In the genomic region with DNA sequence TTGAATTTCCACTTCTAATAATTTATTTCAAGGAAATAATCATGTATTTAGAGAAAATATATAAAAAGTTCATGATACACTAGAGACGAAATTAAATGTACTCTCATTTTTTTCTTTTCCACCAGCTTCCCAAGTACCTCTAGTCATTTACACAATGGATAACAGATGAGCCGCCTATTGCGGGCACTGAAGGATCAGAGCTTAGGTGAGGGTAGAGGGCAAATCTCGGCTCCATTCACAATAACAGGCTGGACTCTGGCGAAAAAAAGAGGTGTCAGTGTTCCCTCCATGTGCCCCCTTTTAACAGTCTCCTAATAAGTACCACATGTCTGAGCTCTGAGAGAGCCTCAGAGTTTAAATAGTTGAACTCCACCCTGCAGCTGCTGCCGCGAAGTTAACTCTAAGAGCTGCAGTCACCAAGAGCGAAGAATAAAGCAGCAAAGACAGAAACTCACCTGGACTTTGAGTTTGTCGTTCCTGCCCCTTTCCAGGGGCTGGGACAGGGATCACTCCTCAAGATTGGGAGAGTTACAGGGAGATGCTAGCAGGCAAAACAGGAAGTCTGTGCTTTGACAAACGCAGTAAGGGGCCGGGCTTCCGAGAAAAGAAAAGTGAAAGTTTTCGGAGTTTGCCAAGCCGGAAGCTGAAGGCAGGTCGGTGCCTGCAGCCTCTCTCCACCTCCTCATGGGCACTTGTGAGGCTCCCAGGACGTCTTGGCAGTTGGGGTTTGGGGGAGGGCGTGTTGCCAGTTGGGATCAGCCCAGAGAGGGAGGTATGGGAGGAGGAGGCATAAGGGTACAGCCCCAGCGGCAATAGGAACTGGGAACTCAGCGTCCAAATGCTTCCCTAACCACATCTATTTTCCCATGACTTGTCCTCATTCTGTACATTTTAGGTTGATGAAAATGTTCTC, we compare ENCODE assay signal across 8 cellular contexts. TPM values are rescaled to one million over a fixed set of nuclear protein-coding genes. Genes with fewer than 3 reads are reported as not detected.
A peak's percentile ranks its signal among the peaks of the same experiment; 100 is the strongest.
DNase-seq lines count a peak whose midpoint lies in the region; ATAC-seq, FAIRE-seq and TF ChIP-seq lines count a peak whose summit lies in the region.

Gene SP110 (minus strand): TSS at position 566 of the 913 bp plus-strand sequence. CDS start 3,057 bp downstream, outside the sequence.

- DNase-seq in GM19239 (ENCODE audit: insufficient read length, low spot score) = peak; percentile 49
- peak; percentile 53 for DNase-seq in SIG-M5 (lab: John Stamatoyannopoulos, UW)
- peak; percentile 77 for DNase-seq in activated naive CD4-positive, alpha-beta T cell treated with Interleukin-2 at 50 U/mL for 16 hours
- peak in 51 of 56 donors; percentile 6 to 74 (median 43) for DNase-seq in nucleus accumbens (lab: John Stamatoyannopoulos, UW)
- peak; percentile 74 for DNase-seq in superior temporal gyrus (ENCODE audit: extremely low spot score)

- H3K9ac ChIP-seq in BLaER1 treated with 17β-estradiol and CSF1 and Interleukin-3, amounts not matched to agents 10 nM and 100 nM = peak within 1 kb of the TSS; percentile 68 to 84 (median 79)

- H3K9me3 ChIP-seq in BLaER1 treated with 17β-estradiol and CSF1 and Interleukin-3, amounts not matched to agents 10 nM and 100 nM (replicated peaks in 1 of 11) = no peaks in the 10 kb centered on the region
- H3K9me3 ChIP-seq in gastroesophageal sphincter = no peaks in the 10 kb centered on the region

- WGBS in gastroesophageal sphincter (ENCODE audit: low coverage in 1 of 2), 2 donors = 1 to 2% methylated on average over 10 to 16 of the region's 19 CpGs

- ATAC-seq in HG03460 (IDR thresholded peaks at IDR 0.05; ENCODE audit: unreplicated experiment) = peak; percentile 87
- ATAC-seq in gastroesophageal sphincter = peak; percentile 91

- no peak for TF ChIP-seq CTCF in gastroesophageal sphincter (IDR thresholded peaks at IDR 0.05)

- TF ChIP-seq EP300 in gastroesophageal sphincter (IDR thresholded peaks at IDR 0.05) = no peak

- FAIRE-seq in GM19239 (lab: Jason Lieb, UNC) = peak; percentile 100

- H3K4me3 ChIP-seq in BLaER1 treated with 17β-estradiol and CSF1 and Interleukin-3, amounts not matched to agents 10 nM and 100 nM = peak within 1 kb of the TSS; percentile 62 to 79 (median 70)
- peak within 1 kb of the TSS; percentile 63 to 90 for H3K4me3 ChIP-seq in gastroesophageal sphincter

- TF ChIP-seq POLR2A in gastroesophageal sphincter (IDR thresholded peaks at IDR 0.05) = no peak

- H3K4me2 ChIP-seq in BLaER1 treated with 17β-estradiol and CSF1 and Interleukin-3, amounts not matched to agents 10 nM and 100 nM = peak within 1 kb of the TSS; percentile 71 to 93 (median 86)

- H3K27ac ChIP-seq in BLaER1 treated with 17β-estradiol and CSF1 and Interleukin-3, amounts not matched to agents 10 nM and 100 nM = peak within 1 kb of the TSS; percentile 56 to 88 (median 78); a peak in 21 of 22 replicates
- H3K27ac ChIP-seq in gastroesophageal sphincter = peak within 1 kb of the TSS; percentile 78 to 81 (median 79)

- H3K27me3 ChIP-seq in BLaER1 treated with 17β-estradiol and CSF1 and Interleukin-3, amounts not matched to agents 10 nM and 100 nM = no peaks in the 10 kb centered on the region
- no peaks in the 10 kb centered on the region for H3K27me3 ChIP-seq in gastroesophageal sphincter

- H4K20me1 ChIP-seq in BLaER1 treated with 17β-estradiol and CSF1 and Interleukin-3, amounts not matched to agents 10 nM and 100 nM = no peaks in the 10 kb centered on the region

- peaks cover 23 to 46% (median 35%) of the 10 kb centered on the region in 10 experiments for H3K4me1 ChIP-seq in BLaER1 treated with 17β-estradiol and CSF1 and Interleukin-3, amounts not matched to agents 10 nM and 100 nM
- peaks cover 0 to 37% (median 0%) of the 10 kb centered on the region in 3 donors for H3K4me1 ChIP-seq in gastroesophageal sphincter

- peaks cover 21 to 27% (median 22%) of the 10 kb centered on the region in 11 experiments for H3K36me3 ChIP-seq in BLaER1 treated with 17β-estradiol and CSF1 and Interleukin-3, amounts not matched to agents 10 nM and 100 nM
- peaks cover 0 to 23% of the 10 kb centered on the region in 2 donors for H3K36me3 ChIP-seq in gastroesophageal sphincter

RNA-seq across cellular contexts. Expression of gene SP110, which starts in this region (rescaled TPM):
- total RNA-seq in gastroesophageal sphincter = 10 to 100 TPM; 16.3 to 37.5 (median 19.2) TPM

Comparison
In these comparisons a context has a peak if more than half of its experiments do, and no peak if none do; other contexts are left out.
1. Peak in every context shown above with its lines: DNase-seq, ATAC-seq, H3K4me3 ChIP-seq and H3K27ac ChIP-seq.